In genomic region chr15:92565351-92566125, GRCh38 we compare ENCODE assay signal across 29 cellular contexts.
"Had no signal": no experiment of that assay in that cellular context is flagged by ENCODE, and none has a peak within 500 bp of the region (broad histone marks: within the 10 kb centered on the region; RNA-seq: fewer than 3 reads in every experiment).

No MANE protein-coding gene starts in this region.

- H3K27ac ChIP-seq: ascending aorta, breast epithelium, coronary artery, dorsolateral prefrontal cortex, esophagus squamous epithelium, gastroesophageal sphincter, hepatocyte, VCaP had no signal

- H2AFZ ChIP-seq: hepatocyte had no signal

- H3K9me3 ChIP-seq: ascending aorta, breast epithelium, esophagus squamous epithelium, gastroesophageal sphincter, heart right ventricle had no signal

- H3K79me2 ChIP-seq: hepatocyte had no signal

- H3K4me2 ChIP-seq: hepatocyte had no signal

- H3K36me3 ChIP-seq: ascending aorta, breast epithelium, esophagus squamous epithelium, gastroesophageal sphincter, heart right ventricle had no signal

- H3K4me1 ChIP-seq: ascending aorta, breast epithelium, esophagus squamous epithelium, gastroesophageal sphincter had no signal

- H3K4me3 ChIP-seq: ascending aorta, breast epithelium, coronary artery, dorsolateral prefrontal cortex, esophagus squamous epithelium, gastroesophageal sphincter, heart right ventricle, hepatocyte had no signal

- DNase-seq: activated B cell treated with CpG ODN at 0.5 μM for 24 hours; activated CD4-positive, alpha-beta T cell treated with anti-CD3 and anti-CD28 coated beads for 48 hours; activated CD4-positive, alpha-beta T cell treated with anti-CD3 and anti-CD28 coated beads, Interleukin-2, amount 50 U/mL, for 1 hour; activated CD4-positive, alpha-beta T cell treated with anti-CD3 and anti-CD28 coated beads, Interleukin-2, amount 50 U/mL, for 48 hours; activated CD8-positive, alpha-beta memory T cell treated with anti-CD3 and anti-CD28 coated beads, Interleukin-2, amount 10 ng/mL, durations not matched to agents 7 days and 5 days; activated CD8-positive, alpha-beta memory T cell treated with anti-CD3 and anti-CD28 coated beads, Interleukin-2, amount 50 U/mL, for 4 hours; activated CD8-positive, alpha-beta T cell treated with anti-CD3 and anti-CD28 coated beads for 36 hours; activated gamma-delta T cell; activated naive CD4-positive, alpha-beta T cell; activated naive CD4-positive, alpha-beta T cell treated with anti-CD3 and anti-CD28 coated beads, Interleukin-2, amount 10 ng/mL, durations not matched to agents 7 days and 5 days; activated naive CD8-positive, alpha-beta T cell treated with anti-CD3 and anti-CD28 coated beads, Interleukin-2, amount 10 ng/mL, durations not matched to agents 7 days and 5 days; activated T-cell treated with anti-CD3 and anti-CD28 coated beads for 4 hours; activated T-cell treated with anti-CD3 and anti-CD28 coated beads, Interleukin-2, amount 50 U/mL, for 24 hours; activated T-cell treated with anti-CD3 and anti-CD28 coated beads, Interleukin-2, amount 50 U/mL, for 72 hours; dorsolateral prefrontal cortex; effector memory CD4-positive, alpha-beta T cell; endodermal cell; erythroblast; esophagus squamous epithelium; foreskin melanocyte; heart right ventricle; T-helper 1 cell; T-helper 17 cell had no signal

- H3K27me3 ChIP-seq: ascending aorta, breast epithelium, gastroesophageal sphincter, hepatocyte had no signal
